Comparison of ENCODE assay signal across 20 cellular contexts in genomic region chr11:104525416-104525815, GRCh38.
DNase-seq lines count a peak whose midpoint lies in the region; TF ChIP-seq lines count a peak whose summit lies in the region.
"Had no signal": no experiment of that assay in that cellular context is flagged by ENCODE, and none has a peak within 500 bp of the region (broad histone marks: within the 10 kb centered on the region; RNA-seq: fewer than 3 reads in every experiment).

No MANE protein-coding gene starts in this region.

- 4 to 13% (median 13%) methylated on average over 3 of the region's 3 CpGs for WGBS in ovary, 3 donors
- WGBS in testis, 2 donors: 25 to 33% methylated on average over 3 of the region's 3 CpGs

- intact Hi-C loops in left ventricle myocardium inferior (cut with micrococcal nuclease) (no loop called here), ovary (cut with DNase I) (no loop called here), testis (cut with DNase I; ENCODE audit: low total_unique reads) (no loop called here)

- no peaks in the 10 kb centered on the region for H3K9me3 Mint-ChIP-seq in endothelial cell (ENCODE audit: unreplicated experiment)
- H3K9me3 Mint-ChIP-seq: CD4-positive, CD25-positive, alpha-beta regulatory T cell; CD8-positive, alpha-beta T cell had no signal

- H3K36me3 Mint-ChIP-seq in endothelial cell (ENCODE audit: low read depth, unreplicated experiment): no peaks in the 10 kb centered on the region
- H3K36me3 Mint-ChIP-seq: CD4-positive, CD25-positive, alpha-beta regulatory T cell; CD8-positive, alpha-beta T cell had no signal

- TF ChIP-seq CTCF in left ventricle myocardium inferior (IDR thresholded peaks at IDR 0.05; ENCODE audit: borderline replicate concordance): no peak
- TF ChIP-seq CTCF in right atrium auricular region (IDR thresholded peaks at IDR 0.05): no peak
- no peak for TF ChIP-seq CTCF in ovary (IDR thresholded peaks at IDR 0.05)
- TF ChIP-seq CTCF in testis (IDR thresholded peaks at IDR 0.05): no peak
- no peak for TF ChIP-seq CTCF in endothelial cell (IDR thresholded peaks at IDR 0.05; ENCODE audit: unreplicated experiment)

- no peak for TF ChIP-seq EP300 in ovary (IDR thresholded peaks at IDR 0.05)

- no peaks in the 10 kb centered on the region for H3K4me1 Mint-ChIP-seq in endothelial cell (ENCODE audit: unreplicated experiment)
- H3K4me1 Mint-ChIP-seq: B cell; CD4-positive, CD25-positive, alpha-beta regulatory T cell had no signal

- peaks cover 11% of the 10 kb centered on the region for H3K4me1 ChIP-seq in left ventricle myocardium inferior
- no peaks in the 10 kb centered on the region for H3K4me1 ChIP-seq in right atrium auricular region
- peaks cover 14% of the 10 kb centered on the region for H3K4me1 ChIP-seq in ovary (ENCODE audit: insufficient read depth)
- H3K4me1 ChIP-seq in testis: no peaks in the 10 kb centered on the region
- H3K4me1 ChIP-seq: BLaER1, Caco-2 had no signal

- TF ChIP-seq POLR2A in ovary (IDR thresholded peaks at IDR 0.05) (no peak), testis (IDR thresholded peaks at IDR 0.05) (no peak)

- H3K4me3 Mint-ChIP-seq in endothelial cell (ENCODE audit: unreplicated experiment): no peak overlapping the region
- H3K4me3 Mint-ChIP-seq: B cell; CD4-positive, CD25-positive, alpha-beta regulatory T cell; CD8-positive, alpha-beta T cell had no signal

- H3K9me3 ChIP-seq in left ventricle myocardium inferior (replicated peaks): no peaks in the 10 kb centered on the region
- H3K9me3 ChIP-seq in right atrium auricular region: no peaks in the 10 kb centered on the region
- no peaks in the 10 kb centered on the region for H3K9me3 ChIP-seq in ovary
- H3K9me3 ChIP-seq in testis: no peaks in the 10 kb centered on the region
- H3K9me3 ChIP-seq: BLaER1, Caco-2 had no signal

- H3K4me3 ChIP-seq in left ventricle myocardium inferior (no peak overlapping the region), right atrium auricular region (no peak overlapping the region), ovary (no peak overlapping the region), testis (no peak overlapping the region)
- H3K4me3 ChIP-seq: BLaER1, GM12878, GM23248 had no signal

- no peaks in the 10 kb centered on the region for H3K36me3 ChIP-seq in left ventricle myocardium inferior
- H3K36me3 ChIP-seq in right atrium auricular region: no peaks in the 10 kb centered on the region
- no peaks in the 10 kb centered on the region for H3K36me3 ChIP-seq in ovary
- H3K36me3 ChIP-seq in testis (ENCODE audit: low read depth, missing control alignments): no peaks in the 10 kb centered on the region
- H3K36me3 ChIP-seq: BLaER1 had no signal

- H3K27ac Mint-ChIP-seq in endothelial cell (ENCODE audit: unreplicated experiment): no peak overlapping the region
- H3K27ac Mint-ChIP-seq: B cell; CD4-positive, CD25-positive, alpha-beta regulatory T cell; CD8-positive, alpha-beta T cell had no signal

- DNase-seq in left ventricle myocardium inferior (no peak), right atrium auricular region (ENCODE audit: low spot score) (no peak), ovary (peak in 3 of 5 donors; percentile 21 to 51 (median 28)), testis (peak; percentile 19), endothelial cell (ENCODE audit: low spot score) (no peak), nucleus accumbens (lab: John Stamatoyannopoulos, UW) (no peak)
- DNase-seq: Caco-2; CD4-positive, CD25-positive, alpha-beta regulatory T cell; CD8-positive, alpha-beta T cell; DMS153; DND-41; GDM1; GM23248; H7; HCEC 1CT had no signal

- H3K27ac ChIP-seq in left ventricle myocardium inferior (replicated peaks) (peak overlapping the region; percentile 37), right atrium auricular region (no peak overlapping the region), ovary (peak overlapping the region in 1 of 2 donors; percentile 59), testis (peak overlapping the region in 1 of 2 donors; percentile 4)
- H3K27ac ChIP-seq: 22Rv1, BLaER1, C4-2B, GM23248 had no signal

- no peaks in the 10 kb centered on the region for H3K27me3 Mint-ChIP-seq in endothelial cell (ENCODE audit: unreplicated experiment)
- H3K27me3 Mint-ChIP-seq: CD4-positive, CD25-positive, alpha-beta regulatory T cell had no signal

- no peaks in the 10 kb centered on the region for H3K27me3 ChIP-seq in left ventricle myocardium inferior (ENCODE audit: low read depth)
- H3K27me3 ChIP-seq in right atrium auricular region: no peaks in the 10 kb centered on the region
- no peaks in the 10 kb centered on the region for H3K27me3 ChIP-seq in ovary
- H3K27me3 ChIP-seq in testis: no peaks in the 10 kb centered on the region
- H3K27me3 ChIP-seq: BLaER1 had no signal

Comparison
In these comparisons a context has a peak if more than half of its experiments do, and no peak if none do; other contexts are left out.
1. DNase-seq: peak in ovary (3 of 5) and testis (single experiment); none in left ventricle myocardium inferior (single experiment), right atrium auricular region (single experiment), endothelial cell (single experiment) and nucleus accumbens (0 of 56).